In the genomic region with DNA sequence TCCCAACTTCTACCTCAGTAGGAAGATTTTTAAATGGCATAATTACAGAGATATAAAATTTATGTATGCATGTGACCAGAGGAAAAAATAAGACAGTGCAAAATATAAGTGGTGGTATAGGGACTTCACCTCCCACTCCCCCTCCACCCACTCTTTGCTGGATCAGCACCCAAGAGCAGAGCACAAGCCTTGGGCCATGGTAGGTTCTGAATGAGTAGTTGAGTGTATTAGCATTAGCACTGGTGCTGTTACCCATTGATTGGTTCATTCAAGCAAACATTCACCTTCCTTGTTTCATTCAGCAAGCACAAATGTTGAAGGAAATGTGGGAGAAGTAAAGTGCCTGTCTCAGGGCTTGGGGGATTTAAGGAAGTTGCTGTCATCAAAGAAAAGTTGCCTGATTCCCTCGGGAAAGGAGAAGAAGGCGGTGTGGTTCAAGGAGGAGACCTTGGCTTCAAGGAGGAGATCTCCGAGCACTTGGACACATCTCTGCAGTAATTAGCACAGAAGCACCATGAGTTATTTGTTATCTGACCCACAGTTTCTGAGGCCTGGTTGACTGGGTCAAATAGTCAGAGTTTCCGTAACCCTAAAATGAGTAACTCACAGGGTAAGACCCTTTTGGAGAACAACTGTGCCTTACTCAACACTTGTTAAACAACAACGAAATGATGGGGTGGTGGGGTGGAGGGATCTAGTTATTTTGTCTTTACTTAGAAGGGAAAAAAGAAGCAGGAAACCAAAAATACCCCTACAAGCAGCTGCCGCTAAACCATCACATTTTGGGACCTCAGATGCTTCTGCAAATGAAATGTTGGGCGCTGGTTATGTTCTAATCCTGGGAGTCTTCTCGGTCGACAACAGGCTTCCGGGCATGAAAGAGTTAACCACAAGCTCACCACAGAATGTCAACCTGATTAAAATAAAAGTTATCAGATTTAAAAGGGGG, we compare ENCODE assay signal across 10 cellular contexts. TPM values are rescaled to one million over a fixed set of nuclear protein-coding genes. Genes with fewer than 3 reads are reported as not detected.
A peak's percentile ranks its signal among the peaks of the same experiment; 100 is the strongest.
DNase-seq lines count a peak whose midpoint lies in the region; ATAC-seq and TF ChIP-seq lines count a peak whose summit lies in the region.
"Had no signal": no experiment of that assay in that cellular context is flagged by ENCODE, and none has a peak within 500 bp of the region (broad histone marks: within the 10 kb centered on the region; RNA-seq: fewer than 3 reads in every experiment).

No MANE protein-coding gene starts in this region.

- 75% methylated on average over 10 of the region's 10 CpGs for WGBS in prostate gland

- POLR2A ChIA-PET in PC-3 (lab: Charles Lee; ENCODE audit: unreplicated experiment): no interaction called here

- H3K27ac Mint-ChIP-seq in activated T-helper 2 cell treated with anti-CD3 and anti-CD28 coated beads, Interferon-gamma antibody, Interleukin-2, Interleukin-4, amounts not matched to agents 10 μg/mL and 5 μg/mL and 100 μg/mL, durations not matched to agents 14 hours and 24 hours and 36 hours: peak overlapping the region; percentile 94

- CTCF ChIA-PET in PC-3 (lab: Charles Lee): no interaction called here

- no peak for TF ChIP-seq POLR2A in prostate gland (IDR thresholded peaks at IDR 0.05)

- H3K27me3 ChIP-seq in prostate gland (replicated peaks; ENCODE audit: insufficient read depth): no peaks in the 10 kb centered on the region
- peaks cover 26% of the 10 kb centered on the region for H3K27me3 ChIP-seq in PC-3 (ENCODE audit: low read length)

- BruUV-seq in PC-3 (replicated peaks; lab: Mats Ljungman, UMichigan): no TSS peak

- H3K79me2 ChIP-seq in PC-3 (ENCODE audit: low read length): no peaks in the 10 kb centered on the region

- H3K9me3 ChIP-seq in prostate gland (no peaks in the 10 kb centered on the region), PC-3 (ENCODE audit: low read length) (no peaks in the 10 kb centered on the region)

- H3K9ac ChIP-seq in PC-3 (ENCODE audit: low read length): no peak overlapping the region

- no peaks in the 10 kb centered on the region for H3K9me3 Mint-ChIP-seq in activated T-helper 2 cell treated with anti-CD3 and anti-CD28 coated beads, Interferon-gamma antibody, Interleukin-2, Interleukin-4, amounts not matched to agents 10 μg/mL and 5 μg/mL and 100 μg/mL, durations not matched to agents 14 hours and 24 hours and 36 hours

- H3K27ac ChIP-seq in prostate gland (no peak overlapping the region), PC-3 (ENCODE audit: low read length) (no peak overlapping the region)

- no peak overlapping the region for H3K4me2 ChIP-seq in PC-3 (ENCODE audit: low read length)

- H3K36me3 Mint-ChIP-seq in activated T-helper 2 cell treated with anti-CD3 and anti-CD28 coated beads, Interferon-gamma antibody, Interleukin-2, Interleukin-4, amounts not matched to agents 10 μg/mL and 5 μg/mL and 100 μg/mL, durations not matched to agents 14 hours and 24 hours and 36 hours (ENCODE audit: low read depth): peaks cover 98% of the 10 kb centered on the region

- DNase-seq in stimulated activated CD4-positive, alpha-beta T cell treated with anti-CD3 and anti-CD28 coated beads, Interleukin-15, amount 100 ng/mL, for 24 hours: peak; percentile 64
- DNase-seq in stimulated activated CD4-positive, alpha-beta T cell treated with anti-CD3 and anti-CD28 coated beads, Interleukin-4, amount 100 ng/mL, for 1 hour: no peak
- peak; percentile 54 for DNase-seq in activated T-helper 2 cell treated with anti-CD3 and anti-CD28 coated beads, Interferon-gamma antibody, Interleukin-2, Interleukin-4, amounts not matched to agents 10 μg/mL and 5 μg/mL and 100 μg/mL, durations not matched to agents 14 hours and 24 hours and 36 hours (ENCODE audit: low spot score)
- DNase-seq in NCI-H524 (lab: John Stamatoyannopoulos, UW) (no peak), prostate gland (ENCODE audit: low spot score) (no peak), COR-L47 (lab: John Stamatoyannopoulos, UW) (no peak), PC-3 (no peak)

- peak overlapping the region; percentile 69 for H3K4me3 Mint-ChIP-seq in activated T-helper 2 cell treated with anti-CD3 and anti-CD28 coated beads, Interferon-gamma antibody, Interleukin-2, Interleukin-4, amounts not matched to agents 10 μg/mL and 5 μg/mL and 100 μg/mL, durations not matched to agents 14 hours and 24 hours and 36 hours (ENCODE audit: low read depth)

- no peak overlapping the region for H2AFZ ChIP-seq in PC-3 (ENCODE audit: low read length)

- no peaks in the 10 kb centered on the region for H4K20me1 ChIP-seq in PC-3 (ENCODE audit: low read length)

- no peaks in the 10 kb centered on the region for H3K4me1 ChIP-seq in prostate gland (replicated peaks)
- H3K4me1 ChIP-seq in PC-3 (ENCODE audit: insufficient read depth, low read length): no peaks in the 10 kb centered on the region

- no peaks in the 10 kb centered on the region for H3F3A ChIP-seq in PC-3 (ENCODE audit: low read length, unreplicated experiment)

- no peaks in the 10 kb centered on the region for H3K9me2 ChIP-seq in PC-3 (replicated peaks; ENCODE audit: low read length)

- TF ChIP-seq CTCF in prostate gland (IDR thresholded peaks at IDR 0.05) (no peak), PC-3 (conservative IDR thresholded peaks at IDR 0.05; ENCODE audit: low read depth, low read length) (no peak)

- intact Hi-C loops in activated T-helper 2 cell treated with anti-CD3 and anti-CD28 coated beads, Interferon-gamma antibody, Interleukin-2, Interleukin-4, amounts not matched to agents 10 μg/mL and 5 μg/mL and 100 μg/mL, durations not matched to agents 14 hours and 24 hours and 36 hours (cut with micrococcal nuclease): loop anchor here (1.0 to 2.0 kb wide), 3 partner anchors 13 to 96 kb away; partner anchors contain the start of gene IL15RA
- intact Hi-C loops in prostate gland (cut with DNase I) (loop anchor here (5.0 kb wide), 1 partner anchor 33 kb away; no protein-coding TSS in a partner anchor), PC-3 (cut with micrococcal nuclease) (no loop called here)

- H3K4me3 ChIP-seq in prostate gland (no peak overlapping the region), PC-3 (ENCODE audit: low read length) (no peak overlapping the region)

- peak; percentile 39 for ATAC-seq in HG03457 (IDR thresholded peaks at IDR 0.05; ENCODE audit: unreplicated experiment)
- ATAC-seq in PC-3: no peak

- no peaks in the 10 kb centered on the region for H3K27me3 Mint-ChIP-seq in activated T-helper 2 cell treated with anti-CD3 and anti-CD28 coated beads, Interferon-gamma antibody, Interleukin-2, Interleukin-4, amounts not matched to agents 10 μg/mL and 5 μg/mL and 100 μg/mL, durations not matched to agents 14 hours and 24 hours and 36 hours (ENCODE audit: low read depth)

- peaks cover 78% of the 10 kb centered on the region for H3K4me1 Mint-ChIP-seq in activated T-helper 2 cell treated with anti-CD3 and anti-CD28 coated beads, Interferon-gamma antibody, Interleukin-2, Interleukin-4, amounts not matched to agents 10 μg/mL and 5 μg/mL and 100 μg/mL, durations not matched to agents 14 hours and 24 hours and 36 hours (ENCODE audit: low read depth)

- H3K36me3 ChIP-seq in prostate gland (no peaks in the 10 kb centered on the region), PC-3 (ENCODE audit: low read depth, low read length) (no peaks in the 10 kb centered on the region)

RNA-seq across cellular contexts. Expression of gene IL2RA, which starts 17.2 kb away (rescaled TPM):
- total RNA-seq in activated T-helper 2 cell treated with anti-CD3 and anti-CD28 coated beads, Interferon-gamma antibody, Interleukin-2, Interleukin-4, amounts not matched to agents 10 μg/mL and 5 μg/mL and 100 μg/mL, durations not matched to agents 14 hours and 24 hours and 36 hours: 1,777 and 1,808 TPM in 2 replicates
- 1 to 10 TPM in 1 of 2 donors, not detected in 1; 1.9 TPM for total RNA-seq in prostate gland
- not detected in 2 replicates for total RNA-seq in PC-3 (2014; rRNA removed)
- total RNA-seq: H1, RPMI7951 had no signal

RNA-seq across cellular contexts. Expression of gene RBM17, which starts 43.9 kb away (rescaled TPM):
- total RNA-seq in activated T-helper 2 cell treated with anti-CD3 and anti-CD28 coated beads, Interferon-gamma antibody, Interleukin-2, Interleukin-4, amounts not matched to agents 10 μg/mL and 5 μg/mL and 100 μg/mL, durations not matched to agents 14 hours and 24 hours and 36 hours: 257 and 266 TPM in 2 replicates
- 10 to 100 TPM; 40.5 to 59.2 TPM for total RNA-seq in prostate gland
- 28.4 and 42.0 TPM in 2 replicates for total RNA-seq in PC-3 (2014; rRNA removed)

Comparison
In these comparisons a context has a peak if more than half of its experiments do, and no peak if none do; other contexts are left out.
1. DNase-seq: peak in stimulated activated CD4-positive, alpha-beta T cell treated with anti-CD3 and anti-CD28 coated beads, Interleukin-15, amount 100 ng/mL, for 24 hours (single experiment) and activated T-helper 2 cell treated with anti-CD3 and anti-CD28 coated beads, Interferon-gamma antibody, Interleukin-2, Interleukin-4, amounts not matched to agents 10 μg/mL and 5 μg/mL and 100 μg/mL, durations not matched to agents 14 hours and 24 hours and 36 hours (single experiment); none in stimulated activated CD4-positive, alpha-beta T cell treated with anti-CD3 and anti-CD28 coated beads, Interleukin-4, amount 100 ng/mL, for 1 hour (single experiment), NCI-H524 (0 of 2), prostate gland (single experiment), COR-L47 (single experiment) and PC-3 (single experiment).
2. RNA of gene IL2RA, which starts 17.2 kb away (total RNA-seq): 1,777 to 1,808 TPM in activated T-helper 2 cell treated with anti-CD3 and anti-CD28 coated beads, Interferon-gamma antibody, Interleukin-2, Interleukin-4, amounts not matched to agents 10 μg/mL and 5 μg/mL and 100 μg/mL, durations not matched to agents 14 hours and 24 hours and 36 hours; 1.9 TPM in prostate gland and not detected in PC-3; every median in the first group is over 100 times any median in the second.